ENCODE assay signal across 10 cellular contexts in the genomic region with DNA sequence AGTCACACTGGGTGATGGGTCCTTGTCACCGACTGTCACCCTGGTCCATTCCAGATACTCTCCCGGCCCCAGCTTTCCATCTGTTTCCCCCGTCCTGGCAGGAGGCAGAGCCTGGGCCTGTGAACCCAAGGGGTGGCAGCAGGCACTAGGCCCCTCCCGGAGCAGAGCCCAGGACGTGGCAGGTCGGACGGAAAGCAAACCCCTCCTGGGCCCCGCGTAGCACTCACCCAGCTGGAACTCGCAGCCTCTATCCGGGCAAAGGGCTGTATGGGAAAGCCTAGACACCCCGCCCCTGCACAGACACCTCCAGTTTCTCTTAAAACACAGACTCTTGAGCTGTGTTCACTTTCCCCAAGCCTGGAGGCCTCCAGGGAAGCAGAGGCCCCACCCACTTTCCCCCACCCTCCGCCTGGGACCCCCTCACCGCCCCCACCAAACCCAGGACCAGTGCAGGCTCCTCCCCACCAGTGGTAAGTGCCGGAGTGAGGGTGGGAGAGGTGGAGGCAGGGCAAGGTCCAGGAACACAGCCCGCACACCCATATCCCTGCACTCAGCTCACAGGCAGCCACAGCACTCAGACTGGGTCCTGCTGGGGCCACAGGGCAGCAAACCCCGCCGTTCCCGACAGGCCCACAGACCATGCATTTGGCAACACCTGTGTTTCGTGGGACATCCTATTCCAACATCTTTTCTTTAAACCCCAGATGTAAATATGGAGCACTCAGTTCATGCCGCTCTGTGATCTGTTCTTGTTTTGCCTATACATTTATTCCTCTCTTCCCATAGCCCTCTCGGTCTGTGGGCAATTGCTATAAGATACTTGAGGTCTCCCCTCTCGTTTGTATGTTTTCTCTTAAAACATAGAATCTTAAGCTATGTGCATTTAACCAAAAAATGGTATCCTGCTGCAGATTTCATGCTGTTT.
DNase-seq lines count a peak whose midpoint lies in the region; ATAC-seq and TF ChIP-seq lines count a peak whose summit lies in the region.
"Had no signal": no experiment of that assay in that cellular context is flagged by ENCODE, and none has a peak within 500 bp of the region (broad histone marks: within the 10 kb centered on the region; RNA-seq: fewer than 3 reads in every experiment).

No MANE protein-coding gene starts in this region.

- H3K27me3 Mint-ChIP-seq in CD4-positive, CD25-positive, alpha-beta regulatory T cell: no peaks in the 10 kb centered on the region
- no peaks in the 10 kb centered on the region for H3K27me3 Mint-ChIP-seq in activated naive CD8-positive, alpha-beta T cell treated with anti-CD3 and anti-CD28 coated beads, Interleukin-2, amount 50 U/mL, for 24 hours
- H3K27me3 Mint-ChIP-seq in nephron (ENCODE audit: low read depth) (peaks cover under 1% of the 10 kb centered on the region), type B pancreatic cell (no peaks in the 10 kb centered on the region)

- DNase-seq in CD4-positive, CD25-positive, alpha-beta regulatory T cell: no peak
- peak; percentile 52 for DNase-seq in activated naive CD8-positive, alpha-beta T cell treated with anti-CD3 and anti-CD28 coated beads, Interleukin-2, amount 50 U/mL, for 24 hours
- DNase-seq in Karpas-422 (no peak), type B pancreatic cell (ENCODE audit: extremely low spot score, unreplicated experiment) (no peak), NCI-H446 (lab: John Stamatoyannopoulos, UW) (no peak)
- DNase-seq: GOT3, NCI-H2029 treated with DMSO at 0.1 percent for 48 hours had no signal

- peaks cover 0 to 26% (median 6%) of the 10 kb centered on the region in 7 donors for H3K9me3 Mint-ChIP-seq in CD4-positive, CD25-positive, alpha-beta regulatory T cell
- peaks cover 19% of the 10 kb centered on the region for H3K9me3 Mint-ChIP-seq in activated naive CD8-positive, alpha-beta T cell treated with anti-CD3 and anti-CD28 coated beads, Interleukin-2, amount 50 U/mL, for 24 hours
- H3K9me3 Mint-ChIP-seq in nephron (peaks cover 32% of the 10 kb centered on the region), type B pancreatic cell (peaks cover 23% of the 10 kb centered on the region)

- peak in 1 of 2 donors; percentile 9 for ATAC-seq in CD4-positive, CD25-positive, alpha-beta regulatory T cell (ENCODE audit: low read depth in 2 of 2)
- peak; percentile 51 for ATAC-seq in activated naive CD8-positive, alpha-beta T cell treated with anti-CD3 and anti-CD28 coated beads, Interleukin-2, amount 50 U/mL, for 24 hours
- ATAC-seq in GM18511 (IDR thresholded peaks at IDR 0.05; ENCODE audit: unreplicated experiment): no peak

- peak overlapping the region; percentile 12 for H3K9ac ChIP-seq in Loucy (ENCODE audit: low read depth, low read length, poor library complexity, severe bottlenecking)
- H3K9ac ChIP-seq in Karpas-422 (ENCODE audit: low read length): no peak overlapping the region

- peak overlapping the region; percentile 47 to 87 (median 84) for H3K4me3 Mint-ChIP-seq in CD4-positive, CD25-positive, alpha-beta regulatory T cell
- H3K4me3 Mint-ChIP-seq in activated naive CD8-positive, alpha-beta T cell treated with anti-CD3 and anti-CD28 coated beads, Interleukin-2, amount 50 U/mL, for 24 hours: peak overlapping the region; percentile 83
- H3K4me3 Mint-ChIP-seq in nephron: no peak overlapping the region
- H3K4me3 Mint-ChIP-seq in type B pancreatic cell: no peak overlapping the region

- no peaks in the 10 kb centered on the region for H3K36me3 ChIP-seq in CD4-positive, CD25-positive, alpha-beta regulatory T cell (ENCODE audit: control insufficient read depth, insufficient read depth, low read length)
- no peaks in the 10 kb centered on the region for H3K36me3 ChIP-seq in Loucy (ENCODE audit: insufficient read depth, low read length)
- H3K36me3 ChIP-seq in Karpas-422 (ENCODE audit: insufficient read depth, low read length): peaks cover 12% of the 10 kb centered on the region; the same call in 1 of the 2 replicates

- peak overlapping the region; percentile 44; the same call in 1 of the 2 replicates for H2AFZ ChIP-seq in Loucy (ENCODE audit: low read length)
- no peak overlapping the region for H2AFZ ChIP-seq in Karpas-422 (ENCODE audit: low read length)

- H3K27ac Mint-ChIP-seq in CD4-positive, CD25-positive, alpha-beta regulatory T cell: peak overlapping the region; percentile 99 to 100 (median 99)
- peak overlapping the region; percentile 96 for H3K27ac Mint-ChIP-seq in activated naive CD8-positive, alpha-beta T cell treated with anti-CD3 and anti-CD28 coated beads, Interleukin-2, amount 50 U/mL, for 24 hours
- H3K27ac Mint-ChIP-seq in nephron (peak overlapping the region in 2 of 3 experiments; percentile 20 to 64), type B pancreatic cell (no peak overlapping the region)

- peaks cover 15 to 53% (median 25%) of the 10 kb centered on the region in 4 donors for H3K4me1 Mint-ChIP-seq in CD4-positive, CD25-positive, alpha-beta regulatory T cell
- peaks cover 68% of the 10 kb centered on the region for H3K4me1 Mint-ChIP-seq in activated naive CD8-positive, alpha-beta T cell treated with anti-CD3 and anti-CD28 coated beads, Interleukin-2, amount 50 U/mL, for 24 hours
- H3K4me1 Mint-ChIP-seq in nephron (no peaks in the 10 kb centered on the region), type B pancreatic cell (ENCODE audit: unreplicated experiment) (peaks cover 5% of the 10 kb centered on the region)

- H3F3A ChIP-seq in Loucy (ENCODE audit: low read depth): no peaks in the 10 kb centered on the region

- H3K9me2 ChIP-seq in Loucy (replicated peaks; ENCODE audit: low read depth, low read length): no peaks in the 10 kb centered on the region
- H3K9me2 ChIP-seq in Karpas-422 (replicated peaks; ENCODE audit: insufficient read depth, low read length): no peaks in the 10 kb centered on the region

- H4K20me1 ChIP-seq in Loucy (ENCODE audit: insufficient read depth, low read length, poor library complexity, severe bottlenecking): no peaks in the 10 kb centered on the region
- no peaks in the 10 kb centered on the region for H4K20me1 ChIP-seq in Karpas-422 (ENCODE audit: insufficient read depth, low read depth, low read length)

- H3K9me3 ChIP-seq in CD4-positive, CD25-positive, alpha-beta regulatory T cell (ENCODE audit: control insufficient read depth in 2 of 2, low read length in 2 of 2): peaks cover 14 to 25% of the 10 kb centered on the region in 2 experiments
- H3K9me3 ChIP-seq in Loucy (ENCODE audit: insufficient read depth, low read depth, low read length) (peaks cover 16% of the 10 kb centered on the region; the same call in 1 of the 2 replicates), Karpas-422 (ENCODE audit: low read length) (peaks cover 22% of the 10 kb centered on the region)

- H3K36me3 Mint-ChIP-seq in CD4-positive, CD25-positive, alpha-beta regulatory T cell: peaks cover 10% of the 10 kb centered on the region
- H3K36me3 Mint-ChIP-seq in activated naive CD8-positive, alpha-beta T cell treated with anti-CD3 and anti-CD28 coated beads, Interleukin-2, amount 50 U/mL, for 24 hours (ENCODE audit: low read depth): peaks cover 40% of the 10 kb centered on the region
- H3K36me3 Mint-ChIP-seq in nephron (ENCODE audit: low read depth) (peaks cover 38% of the 10 kb centered on the region), type B pancreatic cell (peaks cover 20% of the 10 kb centered on the region)

- no peaks in the 10 kb centered on the region for H3K27me3 ChIP-seq in CD4-positive, CD25-positive, alpha-beta regulatory T cell (ENCODE audit: control insufficient read depth, insufficient read depth, low read length)
- H3K27me3 ChIP-seq in Loucy (ENCODE audit: insufficient read depth, low read length, poor library complexity, severe bottlenecking) (no peaks in the 10 kb centered on the region), Karpas-422 (ENCODE audit: low read length) (no peaks in the 10 kb centered on the region)

- H3K4me2 ChIP-seq in Loucy (ENCODE audit: low read depth, low read length, poor library complexity, severe bottlenecking) (peak overlapping the region; percentile 30), Karpas-422 (ENCODE audit: low read depth, low read length, poor library complexity, severe bottlenecking) (no peak overlapping the region)

- peak overlapping the region; percentile 85 for H3K27ac ChIP-seq in CD4-positive, CD25-positive, alpha-beta regulatory T cell (ENCODE audit: insufficient read depth, low read length, poor library complexity, severe bottlenecking)
- no peak overlapping the region for H3K27ac ChIP-seq in Karpas-422 (ENCODE audit: low read length)

- peak overlapping the region; percentile 24 for H3K4me3 ChIP-seq in CD4-positive, CD25-positive, alpha-beta regulatory T cell (ENCODE audit: low read depth, low read length)
- H3K4me3 ChIP-seq in Loucy (ENCODE audit: low read length, poor library complexity, severe bottlenecking): peak overlapping the region; percentile 7
- H3K4me3 ChIP-seq in Karpas-422 (ENCODE audit: low read length): no peak overlapping the region

- H3K79me2 ChIP-seq in Loucy (ENCODE audit: insufficient read depth, low read length): no peaks in the 10 kb centered on the region
- H3K79me2 ChIP-seq in Karpas-422 (ENCODE audit: low read length): no peaks in the 10 kb centered on the region

- no peak for TF ChIP-seq CTCF in Loucy (conservative IDR thresholded peaks at IDR 0.05; ENCODE audit: low read length)
- TF ChIP-seq CTCF in nephron (IDR thresholded peaks at IDR 0.05; ENCODE audit: unreplicated experiment in 3 of 3): no peak
- no peak for TF ChIP-seq CTCF in type B pancreatic cell (conservative IDR thresholded peaks at IDR 0.05)

- H3K4me1 ChIP-seq in CD4-positive, CD25-positive, alpha-beta regulatory T cell (ENCODE audit: control insufficient read depth, insufficient read depth, low read length, poor library complexity, severe bottlenecking): peaks cover 34% of the 10 kb centered on the region
- H3K4me1 ChIP-seq in Loucy (ENCODE audit: insufficient read depth, low read length, poor library complexity, severe bottlenecking) (peaks cover 11% of the 10 kb centered on the region), Karpas-422 (ENCODE audit: low read length) (no peaks in the 10 kb centered on the region)

Comparison
In these comparisons a context has a peak if more than half of its experiments do, and no peak if none do; other contexts are left out.
1. H3K4me3 Mint-ChIP-seq: peak in CD4-positive, CD25-positive, alpha-beta regulatory T cell (4 of 4) and activated naive CD8-positive, alpha-beta T cell treated with anti-CD3 and anti-CD28 coated beads, Interleukin-2, amount 50 U/mL, for 24 hours (single experiment); none in nephron (0 of 3) and type B pancreatic cell (single experiment).